9 cellular contexts compared by ENCODE assay signal in genomic region chr2:196783431-196784094, GRCh38. TPM values are rescaled to one million over a fixed set of nuclear protein-coding genes. Genes with fewer than 3 reads are reported as not detected.
DNase-seq lines count a peak whose midpoint lies in the region; ATAC-seq and TF ChIP-seq lines count a peak whose summit lies in the region.
"Had no signal": no experiment of that assay in that cellular context is flagged by ENCODE, and none has a peak within 500 bp of the region (broad histone marks: within the 10 kb centered on the region; RNA-seq: fewer than 3 reads in every experiment).

No MANE protein-coding gene starts in this region.

- peak; percentile 84 for ATAC-seq in GM19395 (IDR thresholded peaks at IDR 0.05; ENCODE audit: unreplicated experiment)
- peak; percentile 70 for ATAC-seq in PC-3
- ATAC-seq in upper lobe of right lung = no peak

- TF ChIP-seq CTCF in PC-3 (conservative IDR thresholded peaks at IDR 0.05; ENCODE audit: low read depth, low read length) (no peak), fibroblast of pulmonary artery (IDR thresholded peaks at IDR 0.05; ENCODE audit: low read length, missing control alignments) (no peak), upper lobe of right lung (IDR thresholded peaks at IDR 0.05) (no peak)

- no peaks in the 10 kb centered on the region for H3K27me3 ChIP-seq in ACC112 (ENCODE audit: insufficient read depth, low read length)
- no peaks in the 10 kb centered on the region for H3K27me3 ChIP-seq in PC-3 (ENCODE audit: low read length)
- no peaks in the 10 kb centered on the region for H3K27me3 ChIP-seq in upper lobe of right lung
- H3K27me3 ChIP-seq: right atrium auricular region had no signal

- H3K4me1 ChIP-seq in ACC112 (ENCODE audit: control insufficient read depth, insufficient read depth, low read length, unreplicated experiment) (peaks cover 11% of the 10 kb centered on the region), PC-3 (ENCODE audit: insufficient read depth, low read length) (no peaks in the 10 kb centered on the region), upper lobe of right lung (no peaks in the 10 kb centered on the region)
- H3K4me1 ChIP-seq: right atrium auricular region had no signal

- no peaks in the 10 kb centered on the region for H4K20me1 ChIP-seq in PC-3 (ENCODE audit: low read length)

- no peak overlapping the region for H2AFZ ChIP-seq in ACC112 (ENCODE audit: low read length, unreplicated experiment)
- H2AFZ ChIP-seq in PC-3 (ENCODE audit: low read length) = no peak overlapping the region

- H3K9me2 ChIP-seq in PC-3 (replicated peaks; ENCODE audit: low read length) = no peaks in the 10 kb centered on the region

- no peaks in the 10 kb centered on the region for H3K9me3 ChIP-seq in PC-3 (ENCODE audit: low read length)
- H3K9me3 ChIP-seq in upper lobe of right lung = no peaks in the 10 kb centered on the region
- H3K9me3 ChIP-seq: right atrium auricular region had no signal

- H3K36me3 ChIP-seq in ACC112 (ENCODE audit: insufficient read depth, low read length) = peaks cover 34% of the 10 kb centered on the region
- H3K36me3 ChIP-seq in PC-3 (ENCODE audit: low read depth, low read length) = peaks cover 84% of the 10 kb centered on the region
- peaks cover 81% of the 10 kb centered on the region for H3K36me3 ChIP-seq in upper lobe of right lung

- H3K9ac ChIP-seq in PC-3 (ENCODE audit: low read length) = no peak overlapping the region

- no peaks in the 10 kb centered on the region for H3K79me2 ChIP-seq in ACC112 (ENCODE audit: control insufficient read depth, insufficient read depth, low read length, unreplicated experiment)
- no peaks in the 10 kb centered on the region for H3K79me2 ChIP-seq in PC-3 (ENCODE audit: low read length)

- POLR2A ChIA-PET in PC-3 (lab: Charles Lee; ENCODE audit: unreplicated experiment) = no interaction called here

- H3K4me3 ChIP-seq in ACC112 (ENCODE audit: low read depth, low read length) = no peak overlapping the region
- H3K4me3 ChIP-seq in PC-3 (ENCODE audit: low read length) = no peak overlapping the region
- no peak overlapping the region for H3K4me3 ChIP-seq in fibroblast of pulmonary artery (replicated peaks; ENCODE audit: low read depth, low read length)
- H3K4me3 ChIP-seq in upper lobe of right lung = no peak overlapping the region
- H3K4me3 ChIP-seq: right atrium auricular region had no signal

- no TSS peak for BruUV-seq in PC-3 (replicated peaks; lab: Mats Ljungman, UMichigan)

- H3K27ac ChIP-seq in ACC112 (ENCODE audit: low read depth, low read length) (peak overlapping the region; percentile 24; the same call in 1 of the 2 replicates), PC-3 (ENCODE audit: low read length) (no peak overlapping the region), upper lobe of right lung (no peak overlapping the region)
- H3K27ac ChIP-seq: right atrium auricular region had no signal

- H3F3A ChIP-seq in PC-3 (ENCODE audit: low read length, unreplicated experiment) = no peaks in the 10 kb centered on the region

- intact Hi-C loops in PC-3 (cut with micrococcal nuclease) = no loop called here
- intact Hi-C loops in upper lobe of right lung (cut with DNase I) = no loop called here

- no peak overlapping the region for H3K4me2 ChIP-seq in PC-3 (ENCODE audit: low read length)

- CTCF ChIA-PET in PC-3 (lab: Charles Lee) = no interaction called here

- DNase-seq in PC-3 (peak; percentile 44), fibroblast of pulmonary artery (ENCODE audit: low read depth) (peak; percentile 19), upper lobe of right lung (no peak), NCI-H2196 (lab: John Stamatoyannopoulos, UW; ENCODE audit: unreplicated experiment) (no peak), GM19240 (ENCODE audit: insufficient read length, low spot score) (no peak), HUDEP-2 (lab: John Stamatoyannopoulos, UW; ENCODE audit: unreplicated experiment in 76 of 76) (no peak)

RNA-seq across cellular contexts. Expression of gene GTF3C3, which starts 15.9 kb away (rescaled TPM):
- 37.7 and 38.2 TPM in 2 replicates for total RNA-seq in PC-3 (2014; rRNA removed)
- 30.7 TPM for total RNA-seq in upper lobe of right lung

RNA-seq across cellular contexts. Expression of gene C2orf66, which starts 25.6 kb away (rescaled TPM):
- total RNA-seq in PC-3 (2014; rRNA removed) (0.51 TPM in 1 of 2 replicates, not detected in the other), upper lobe of right lung (0.38 TPM)
- total RNA-seq: right atrium auricular region had no signal

Comparison
In these comparisons a context has a peak if more than half of its experiments do, and no peak if none do; other contexts are left out.
1. DNase-seq: peak in PC-3 (single experiment) and fibroblast of pulmonary artery (single experiment); none in upper lobe of right lung (single experiment), NCI-H2196 (single experiment), GM19240 (single experiment) and HUDEP-2 (0 of 76).